19 cellular contexts compared by ENCODE assay signal in genomic region chr16:55392701-55393100, GRCh38.
DNase-seq lines count a peak whose midpoint lies in the region; ATAC-seq, FAIRE-seq and TF ChIP-seq lines count a peak whose summit lies in the region.
"Had no signal": no experiment of that assay in that cellular context is flagged by ENCODE, and none has a peak within 500 bp of the region (broad histone marks: within the 10 kb centered on the region; RNA-seq: fewer than 3 reads in every experiment).

No MANE protein-coding gene starts in this region.

- FAIRE-seq in urothelium cell line (lab: Jason Lieb, UNC) = no peak
- FAIRE-seq: G401.6 had no signal

- ATAC-seq in foreskin keratinocyte = peak; percentile 85

- H3K27me3 ChIP-seq in foreskin keratinocyte = no peaks in the 10 kb centered on the region

- DNase-seq in LHCN-M2 (ENCODE audit: low read depth) (peak; percentile 53), SW480 (ENCODE audit: low spot score) (peak; percentile 40), foreskin keratinocyte (peak; percentile 69 to 86), urothelium cell line (ENCODE audit: low spot score) (peak; percentile 33), glomerular visceral epithelial cell (ENCODE audit: extremely low spot score) (no peak), pons (ENCODE audit: low spot score) (no peak), 8988T (no peak)
- DNase-seq: AML-193, DND-41, Kasumi-1, NCI-H1092 treated with DMSO at 0.1 percent for 48 hours, NCI-H146, NCI-H2029 treated with DMSO at 0.1 percent for 48 hours, NCI-H2171, NCI-H526, Right ventricle myocardium superior, SK-N-SH had no signal

- peaks cover 15% of the 10 kb centered on the region for H3K4me1 ChIP-seq in foreskin keratinocyte

- H3K27ac ChIP-seq in foreskin keratinocyte = no peak overlapping the region
- H3K27ac ChIP-seq: C4-2B had no signal

- TF ChIP-seq CTCF in foreskin keratinocyte (conservative IDR thresholded peaks at IDR 0.05) = no peak

Comparison
In these comparisons a context has a peak if more than half of its experiments do, and no peak if none do; other contexts are left out.
1. DNase-seq: peak in LHCN-M2 (single experiment), SW480 (single experiment), foreskin keratinocyte (2 of 2) and urothelium cell line (single experiment); none in glomerular visceral epithelial cell (single experiment), pons (single experiment) and 8988T (single experiment).